Comparison of ENCODE assay signal across 20 cellular contexts in genomic region chr3:128269131-128269775, GRCh38.
A peak's percentile ranks its signal among the peaks of the same experiment; 100 is the strongest.
DNase-seq lines count a peak whose midpoint lies in the region; TF ChIP-seq lines count a peak whose summit lies in the region.
"Had no signal": no experiment of that assay in that cellular context is flagged by ENCODE, and none has a peak within 500 bp of the region (broad histone marks: within the 10 kb centered on the region; RNA-seq: fewer than 3 reads in every experiment).

No MANE protein-coding gene starts in this region.

- H4K20me1 ChIP-seq in hepatocyte (ENCODE audit: insufficient read depth, poor library complexity, severe bottlenecking): no peaks in the 10 kb centered on the region
- H4K20me1 ChIP-seq in GM23248 (ENCODE audit: insufficient read depth): no peaks in the 10 kb centered on the region

- no peaks in the 10 kb centered on the region for H3K27me3 Mint-ChIP-seq in activated CD4-positive, alpha-beta memory T cell treated with anti-CD3 and anti-CD28 coated beads, Interleukin-2, amount 10 ng/mL, durations not matched to agents 7 days and 5 days
- H3K27me3 Mint-ChIP-seq in activated CD4-positive, alpha-beta memory T cell treated with anti-CD3 and anti-CD28 coated beads for 36 hours: no peaks in the 10 kb centered on the region
- H3K27me3 Mint-ChIP-seq in chondrocyte (ENCODE audit: low read depth): no peaks in the 10 kb centered on the region
- H3K27me3 Mint-ChIP-seq: B cell had no signal

- no peaks in the 10 kb centered on the region for H3K9me2 ChIP-seq in hepatocyte (replicated peaks; ENCODE audit: insufficient read depth)
- no peaks in the 10 kb centered on the region for H3K9me2 ChIP-seq in GM23248 (ENCODE audit: insufficient read depth)

- H3K36me3 ChIP-seq in sigmoid colon (peaks cover 0 to 13% (median 0%) of the 10 kb centered on the region in 4 donors), hepatocyte (replicated peaks; ENCODE audit: insufficient read depth, low read depth) (no peaks in the 10 kb centered on the region), GM23248 (ENCODE audit: low read depth) (no peaks in the 10 kb centered on the region)

- POLR2A ChIA-PET in activated CD4-positive, alpha-beta memory T cell treated with anti-CD3 and anti-CD28 coated beads, Interleukin-2, amount 10 ng/mL, durations not matched to agents 7 days and 5 days (lab: Charles Lee): no interaction called here
- POLR2A ChIA-PET in activated CD4-positive, alpha-beta memory T cell treated with anti-CD3 and anti-CD28 coated beads for 36 hours (lab: Charles Lee): no interaction called here

- H3K4me1 Mint-ChIP-seq in activated CD4-positive, alpha-beta memory T cell treated with anti-CD3 and anti-CD28 coated beads, Interleukin-2, amount 10 ng/mL, durations not matched to agents 7 days and 5 days: no peaks in the 10 kb centered on the region
- no peaks in the 10 kb centered on the region for H3K4me1 Mint-ChIP-seq in activated CD4-positive, alpha-beta memory T cell treated with anti-CD3 and anti-CD28 coated beads for 36 hours (ENCODE audit: low read depth)
- peaks cover 5% of the 10 kb centered on the region for H3K4me1 Mint-ChIP-seq in chondrocyte (ENCODE audit: low read depth)
- H3K4me1 Mint-ChIP-seq: B cell had no signal

- no peak overlapping the region for H3K9ac ChIP-seq in GM23248

- no peak overlapping the region for H3K27ac ChIP-seq in sigmoid colon
- H3K27ac ChIP-seq in hepatocyte: no peak overlapping the region
- no peak overlapping the region for H3K27ac ChIP-seq in GM23248
- H3K27ac ChIP-seq: 22Rv1, C4-2B, HL-60 had no signal

- H3K36me3 Mint-ChIP-seq in activated CD4-positive, alpha-beta memory T cell treated with anti-CD3 and anti-CD28 coated beads, Interleukin-2, amount 10 ng/mL, durations not matched to agents 7 days and 5 days (ENCODE audit: low read depth): no peaks in the 10 kb centered on the region
- peaks cover 9% of the 10 kb centered on the region for H3K36me3 Mint-ChIP-seq in activated CD4-positive, alpha-beta memory T cell treated with anti-CD3 and anti-CD28 coated beads for 36 hours
- H3K36me3 Mint-ChIP-seq in chondrocyte (ENCODE audit: low read depth): peaks cover 14% of the 10 kb centered on the region

- TF ChIP-seq POLR2A in sigmoid colon (IDR thresholded peaks at IDR 0.05): no peak

- no peaks in the 10 kb centered on the region for H3K27me3 ChIP-seq in sigmoid colon
- no peaks in the 10 kb centered on the region for H3K27me3 ChIP-seq in hepatocyte
- no peaks in the 10 kb centered on the region for H3K27me3 ChIP-seq in GM23248 (replicated peaks; ENCODE audit: insufficient read depth)

- 92 to 94% methylated on average over 8 of the region's 8 CpGs for WGBS in sigmoid colon, 2 donors
- WGBS in hepatocyte (ENCODE audit: low lambda C conversion rate, missing lambda C conversion rate): 78% methylated on average over 8 of the region's 8 CpGs
- whole genome bisulfite sequencing in GM23248 (ENCODE audit: low coverage in 1 of 2, low lambda C conversion rate in 2 of 2, missing lambda C conversion rate in 2 of 2), 2 experiments: 85 to 90% methylated on average over 8 of the region's 8 CpGs

- no peak overlapping the region for H2AFZ ChIP-seq in hepatocyte
- no peak overlapping the region for H2AFZ ChIP-seq in GM23248

- no peak overlapping the region for H3K4me3 Mint-ChIP-seq in activated CD4-positive, alpha-beta memory T cell treated with anti-CD3 and anti-CD28 coated beads, Interleukin-2, amount 10 ng/mL, durations not matched to agents 7 days and 5 days
- H3K4me3 Mint-ChIP-seq in activated CD4-positive, alpha-beta memory T cell treated with anti-CD3 and anti-CD28 coated beads for 36 hours: no peak overlapping the region
- no peak overlapping the region for H3K4me3 Mint-ChIP-seq in chondrocyte (ENCODE audit: unreplicated experiment)
- H3K4me3 Mint-ChIP-seq: B cell had no signal

- H3K9me3 Mint-ChIP-seq in activated CD4-positive, alpha-beta memory T cell treated with anti-CD3 and anti-CD28 coated beads, Interleukin-2, amount 10 ng/mL, durations not matched to agents 7 days and 5 days: no peaks in the 10 kb centered on the region
- no peaks in the 10 kb centered on the region for H3K9me3 Mint-ChIP-seq in activated CD4-positive, alpha-beta memory T cell treated with anti-CD3 and anti-CD28 coated beads for 36 hours
- no peaks in the 10 kb centered on the region for H3K9me3 Mint-ChIP-seq in chondrocyte (ENCODE audit: low read depth)

- no peak for TF ChIP-seq CTCF in chondrocyte (IDR thresholded peaks at IDR 0.05)
- TF ChIP-seq CTCF in sigmoid colon (IDR thresholded peaks at IDR 0.05): no peak
- TF ChIP-seq CTCF in hepatocyte (IDR thresholded peaks at IDR 0.05; ENCODE audit: poor library complexity): no peak

- no peaks in the 10 kb centered on the region for H3K79me2 ChIP-seq in hepatocyte
- H3K79me2 ChIP-seq in GM23248 (ENCODE audit: insufficient read depth): no peaks in the 10 kb centered on the region

- peak; percentile 13 for DNase-seq in activated CD4-positive, alpha-beta memory T cell treated with anti-CD3 and anti-CD28 coated beads, Interleukin-2, amount 10 ng/mL, durations not matched to agents 7 days and 5 days
- DNase-seq in activated CD4-positive, alpha-beta memory T cell treated with anti-CD3 and anti-CD28 coated beads for 36 hours: no peak
- peak; percentile 57 for DNase-seq in chondrocyte (ENCODE audit: low spot score)
- DNase-seq in islet precursor cell: peak; percentile 43
- peak; percentile 46 for DNase-seq in sigmoid colon
- DNase-seq in hepatocyte (ENCODE audit: low spot score): no peak
- DNase-seq in GM23248: no peak
- DNase-seq in stimulated activated CD4-positive, alpha-beta T cell treated with anti-CD3 and anti-CD28 coated beads, Interleukin-2, amount 100 ng/mL, for 48 hours: no peak
- DNase-seq: DMS153, DND-41, NCI-H1092, NCI-H1417 treated with DMSO at 0.1 percent for 48 hours, NCI-H1694 treated with DMSO at 0.1 percent for 48 hours, NCI-H2081, NCI-H524, NCI-H748 treated with DMSO at 0.1 percent for 48 hours had no signal

- H3K4me3 ChIP-seq in sigmoid colon (no peak overlapping the region), hepatocyte (no peak overlapping the region), GM23248 (no peak overlapping the region)

- H3K4me2 ChIP-seq in hepatocyte (no peak overlapping the region), GM23248 (ENCODE audit: unreplicated experiment) (no peak overlapping the region)

- intact Hi-C loops in activated CD4-positive, alpha-beta memory T cell treated with anti-CD3 and anti-CD28 coated beads for 36 hours (cut with micrococcal nuclease): no loop called here
- intact Hi-C loops in sigmoid colon (cut with DNase I): no loop called here

- TF ChIP-seq EP300 in sigmoid colon (IDR thresholded peaks at IDR 0.05): no peak

- H3K4me1 ChIP-seq in sigmoid colon (peaks cover 0 to 4% (median 0%) of the 10 kb centered on the region in 4 donors), hepatocyte (ENCODE audit: insufficient read depth) (no peaks in the 10 kb centered on the region), GM23248 (ENCODE audit: insufficient read depth) (no peaks in the 10 kb centered on the region)

- no peaks in the 10 kb centered on the region for H3F3A ChIP-seq in GM23248 (ENCODE audit: insufficient read depth)

- H3K27ac Mint-ChIP-seq in activated CD4-positive, alpha-beta memory T cell treated with anti-CD3 and anti-CD28 coated beads, Interleukin-2, amount 10 ng/mL, durations not matched to agents 7 days and 5 days: no peak overlapping the region
- H3K27ac Mint-ChIP-seq in activated CD4-positive, alpha-beta memory T cell treated with anti-CD3 and anti-CD28 coated beads for 36 hours: no peak overlapping the region
- no peak overlapping the region for H3K27ac Mint-ChIP-seq in chondrocyte (ENCODE audit: unreplicated experiment)
- H3K27ac Mint-ChIP-seq: B cell had no signal

- CTCF ChIA-PET in activated CD4-positive, alpha-beta memory T cell treated with anti-CD3 and anti-CD28 coated beads, Interleukin-2, amount 10 ng/mL, durations not matched to agents 7 days and 5 days (lab: Charles Lee): interaction anchor here (0.8 kb wide), 1 partner anchor 9 kb away, joined by 3 read pairs; no protein-coding TSS in a partner anchor
- CTCF ChIA-PET in activated CD4-positive, alpha-beta memory T cell treated with anti-CD3 and anti-CD28 coated beads for 36 hours (lab: Charles Lee): no interaction called here

- in situ Hi-C loops in GM23248 (cut with MboI): no loop called here

- H3K9me3 ChIP-seq in sigmoid colon (no peaks in the 10 kb centered on the region), hepatocyte (ENCODE audit: low read depth) (no peaks in the 10 kb centered on the region), GM23248 (ENCODE audit: low read depth) (no peaks in the 10 kb centered on the region)

Comparison
In these comparisons a context has a peak if more than half of its experiments do, and no peak if none do; other contexts are left out.
1. DNase-seq: peak in activated CD4-positive, alpha-beta memory T cell treated with anti-CD3 and anti-CD28 coated beads, Interleukin-2, amount 10 ng/mL, durations not matched to agents 7 days and 5 days (single experiment), chondrocyte (single experiment), islet precursor cell (single experiment) and sigmoid colon (single experiment); none in activated CD4-positive, alpha-beta memory T cell treated with anti-CD3 and anti-CD28 coated beads for 36 hours (single experiment), hepatocyte (single experiment), GM23248 (single experiment) and stimulated activated CD4-positive, alpha-beta T cell treated with anti-CD3 and anti-CD28 coated beads, Interleukin-2, amount 100 ng/mL, for 48 hours (0 of 2).